In genomic region chr9:136858844-136859757, GRCh38 we compare ENCODE assay signal across 8 cellular contexts. TPM values are rescaled to one million over a fixed set of nuclear protein-coding genes. Genes with fewer than 3 reads are reported as not detected.
A peak's percentile ranks its signal among the peaks of the same experiment; 100 is the strongest.
DNase-seq lines count a peak whose midpoint lies in the region; ATAC-seq and TF ChIP-seq lines count a peak whose summit lies in the region.
"Had no signal": no experiment of that assay in that cellular context is flagged by ENCODE, and none has a peak within 500 bp of the region (broad histone marks: within the 10 kb centered on the region; RNA-seq: fewer than 3 reads in every experiment).

No MANE protein-coding gene starts in this region.

- no peaks in the 10 kb centered on the region for H3K9me3 ChIP-seq in testis

- DNase-seq in HUDEP-2 (lab: John Stamatoyannopoulos, UW; ENCODE audit: unreplicated experiment in 76 of 76) (peak in 60 of 76 experiments; percentile 8 to 74 (median 44)), astrocyte of the spinal cord (ENCODE audit: low read depth, low spot score) (peak; percentile 41), iris pigment epithelial cell (ENCODE audit: low read depth) (peak; percentile 30), testis (peak; percentile 82), NCI-H1436 treated with DMSO at 0.1 percent for 48 hours (lab: John Stamatoyannopoulos, UW) (no peak), SKM-1 treated with dmso at 0.1 percent for 144 hours (lab: John Stamatoyannopoulos, UW; ENCODE audit: unreplicated experiment) (no peak)
- DNase-seq: activated naive CD4-positive, alpha-beta T cell treated with anti-CD3 and anti-CD28 coated beads for 36 hours had no signal

- in situ Hi-C loops in astrocyte of the spinal cord (cut with HindIII; ENCODE audit: low sequenced_read_pairs), result no loop called here

- no peak for ATAC-seq in HG02973 (IDR thresholded peaks at IDR 0.05; ENCODE audit: unreplicated experiment)

- H3K4me3 ChIP-seq in astrocyte of the spinal cord (ENCODE audit: low read depth, low read length) (no peak overlapping the region), testis (no peak overlapping the region)

- TF ChIP-seq CTCF in astrocyte of the spinal cord (IDR thresholded peaks at IDR 0.05; ENCODE audit: low read depth, low read length) (no peak), testis (IDR thresholded peaks at IDR 0.05) (no peak)

- intact Hi-C loops in testis (cut with DNase I; ENCODE audit: low total_unique reads), result no loop called here

- H3K27ac ChIP-seq in testis, result no peak overlapping the region

- 69 to 72% methylated on average over 8 to 19 of the region's 20 CpGs for WGBS in testis, 2 donors

- no peak for TF ChIP-seq POLR2A in testis (IDR thresholded peaks at IDR 0.05)

- no peaks in the 10 kb centered on the region for H3K27me3 ChIP-seq in testis

- H3K36me3 ChIP-seq in testis (ENCODE audit: low read depth, missing control alignments), result no peaks in the 10 kb centered on the region

- peaks cover 8% of the 10 kb centered on the region for H3K4me1 ChIP-seq in testis

RNA-seq across cellular contexts. Expression of gene MAMDC4, which starts 7.0 kb away (rescaled TPM):
- 10 to 100 TPM; 18.3 to 21.9 TPM for total RNA-seq in testis
- 8.1 TPM for polyA plus RNA-seq in testis (ENCODE audit: insufficient read depth, low read depth, low replicate concordance)

RNA-seq across cellular contexts. Expression of gene EDF1, which starts 7.0 kb away (rescaled TPM):
- 100 to 1,000 TPM; 278 to 330 TPM for total RNA-seq in testis
- polyA plus RNA-seq in testis (ENCODE audit: insufficient read depth, low read depth, low replicate concordance), result 368 TPM

RNA-seq across cellular contexts. Expression of gene PHPT1, which starts 9.9 kb away (rescaled TPM):
- total RNA-seq in testis, result 100 to 1,000 TPM; 134 to 146 TPM
- polyA plus RNA-seq in testis (ENCODE audit: insufficient read depth, low read depth, low replicate concordance), result 146 TPM

RNA-seq across cellular contexts. Expression of gene AJM1, which starts 16.8 kb away (rescaled TPM):
- total RNA-seq in testis, result 10 to 100 TPM; 13.1 to 24.6 TPM
- 4.0 TPM for polyA plus RNA-seq in testis (ENCODE audit: insufficient read depth, low read depth, low replicate concordance)

RNA-seq across cellular contexts. Expression of gene TRAF2, which starts 27.2 kb away (rescaled TPM):
- 10 to 100 TPM; 23.7 to 32.9 TPM for total RNA-seq in testis
- polyA plus RNA-seq in testis (ENCODE audit: insufficient read depth, low read depth, low replicate concordance), result 21.9 TPM

Comparison
In these comparisons a context has a peak if more than half of its experiments do, and no peak if none do; other contexts are left out.
1. DNase-seq: peak in HUDEP-2 (60 of 76), astrocyte of the spinal cord (single experiment), iris pigment epithelial cell (single experiment) and testis (single experiment); none in NCI-H1436 treated with DMSO at 0.1 percent for 48 hours (single experiment) and SKM-1 treated with dmso at 0.1 percent for 144 hours (single experiment).